23 cellular contexts compared by ENCODE assay signal in the genomic region with DNA sequence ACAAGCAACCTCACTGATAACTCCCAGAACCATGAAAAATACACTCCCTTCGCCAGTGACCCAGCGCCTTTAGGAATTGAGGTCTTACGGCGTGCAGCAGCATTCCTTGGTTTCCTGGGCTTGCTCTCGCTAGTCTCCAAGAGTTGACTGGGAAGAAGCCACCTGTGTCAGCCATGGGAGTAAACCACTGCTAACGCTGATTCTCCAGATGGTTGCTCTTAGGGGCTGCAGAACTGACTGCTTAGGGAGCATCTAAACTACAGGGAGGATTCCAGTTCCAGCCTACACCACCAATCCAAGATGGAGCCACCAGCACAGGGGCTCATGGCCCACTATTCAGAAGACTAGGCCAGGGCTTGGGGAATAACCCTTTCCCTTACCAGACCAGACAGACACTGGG. TPM values are rescaled to one million over a fixed set of nuclear protein-coding genes. Genes with fewer than 3 reads are reported as not detected.
A peak's percentile ranks its signal among the peaks of the same experiment; 100 is the strongest.
DNase-seq lines count a peak whose midpoint lies in the region; ATAC-seq and TF ChIP-seq lines count a peak whose summit lies in the region.
"Had no signal": no experiment of that assay in that cellular context is flagged by ENCODE, and none has a peak within 500 bp of the region (broad histone marks: within the 10 kb centered on the region; RNA-seq: fewer than 3 reads in every experiment).

No MANE protein-coding gene starts in this region.

- H3K9ac ChIP-seq in iPS-20b (ENCODE audit: low read depth, low read length) (peak overlapping the region; percentile 92; the same call in 1 of the 2 replicates), stomach smooth muscle (ENCODE audit: low read length in 2 of 2) (no peak overlapping the region), mesenchymal stem cell (ENCODE audit: low read length) (no peak overlapping the region)

- H3K27ac ChIP-seq in HEK293 (ENCODE audit: extremely low read depth, low read depth, low read length) = no peak overlapping the region
- H3K27ac ChIP-seq in coronary artery = peak overlapping the region; percentile 70 to 91
- H3K27ac ChIP-seq in iPS-20b (ENCODE audit: low read length) = no peak overlapping the region
- peak overlapping the region; percentile 97 for H3K27ac ChIP-seq in stomach smooth muscle (ENCODE audit: low read length)
- no peak overlapping the region for H3K27ac ChIP-seq in thyroid gland
- H3K27ac ChIP-seq in mesenchymal stem cell (ENCODE audit: low read length, poor library complexity, severe bottlenecking) = no peak overlapping the region
- H3K27ac ChIP-seq: ascending aorta, PC-9 had no signal

- no peak overlapping the region for H2AK5ac ChIP-seq in mesenchymal stem cell (ENCODE audit: low read length, severe bottlenecking)

- H3K4me2 ChIP-seq in mesenchymal stem cell (ENCODE audit: low read length, poor library complexity, severe bottlenecking) = no peak overlapping the region
- H3K4me2 ChIP-seq: PC-9 had no signal

- peaks cover under 1% of the 10 kb centered on the region for H3K79me1 ChIP-seq in mesenchymal stem cell (replicated peaks; ENCODE audit: low read length, poor library complexity, severe bottlenecking)

- no peak overlapping the region for H3K4ac ChIP-seq in mesenchymal stem cell (ENCODE audit: low read depth in 1 of 2, low read length in 2 of 2)

- no peaks in the 10 kb centered on the region for H3K9me3 ChIP-seq in HEK293 (ENCODE audit: control insufficient read depth, insufficient read depth, low read depth, low read length)
- H3K9me3 ChIP-seq in iPS-20b (ENCODE audit: insufficient read depth, low read depth, low read length) = no peaks in the 10 kb centered on the region
- no peaks in the 10 kb centered on the region for H3K9me3 ChIP-seq in stomach smooth muscle (ENCODE audit: control insufficient read depth in 2 of 2, low read length in 2 of 2)
- H3K9me3 ChIP-seq in thyroid gland = no peaks in the 10 kb centered on the region
- H3K9me3 ChIP-seq in mesenchymal stem cell (ENCODE audit: control insufficient read depth, low read length) = no peaks in the 10 kb centered on the region
- H3K9me3 ChIP-seq: ascending aorta had no signal

- H3K27me3 ChIP-seq in iPS-20b (ENCODE audit: insufficient read depth, low read length) (peaks cover 4% of the 10 kb centered on the region; the same call in 1 of the 2 replicates), stomach smooth muscle (ENCODE audit: control insufficient read depth in 1 of 2, insufficient read depth in 2 of 2, low read length in 2 of 2) (no peaks in the 10 kb centered on the region), thyroid gland (no peaks in the 10 kb centered on the region), mesenchymal stem cell (ENCODE audit: control insufficient read depth in 1 of 2, insufficient read depth in 1 of 2, low read length in 2 of 2) (peaks cover 0 to 38% of the 10 kb centered on the region in 2 experiments)
- H3K27me3 ChIP-seq: ascending aorta had no signal

- ATAC-seq in HG02642 (IDR thresholded peaks at IDR 0.05; ENCODE audit: poor library complexity, unreplicated experiment) = no peak

- H4K8ac ChIP-seq in mesenchymal stem cell (ENCODE audit: low read length) = no peak overlapping the region

- no peak overlapping the region for H3K18ac ChIP-seq in mesenchymal stem cell (ENCODE audit: low read depth in 1 of 2, low read length in 2 of 2)

- no peak for TF ChIP-seq POLR2A in thyroid gland (IDR thresholded peaks at IDR 0.05)

- DNase-seq in coronary artery (ENCODE audit: low spot score) (no peak), thyroid gland (no peak), mesenchymal stem cell (no peak)
- DNase-seq: activated CD4-positive, alpha-beta memory T cell treated with anti-CD3 and anti-CD28 coated beads, Interleukin-2, amount 10 ng/mL, durations not matched to agents 7 days and 5 days; activated naive CD8-positive, alpha-beta T cell treated with anti-CD3 and anti-CD28 coated beads for 36 hours; dorsolateral prefrontal cortex; KBM-7; NCI-H1436; NCI-H446 treated with DMSO at 0.1 percent for 48 hours; occipital lobe; PC-9; SHP77 treated with DMSO at 0.1 percent for 48 hours; T1000 had no signal

- H2BK15ac ChIP-seq in mesenchymal stem cell (ENCODE audit: low read depth, poor library complexity, severe bottlenecking) = no peak overlapping the region

- H2AFZ ChIP-seq in mesenchymal stem cell (ENCODE audit: low read depth, low read length) = no peak overlapping the region
- H2AFZ ChIP-seq: PC-9 had no signal

- H2BK12ac ChIP-seq in mesenchymal stem cell (ENCODE audit: low read length in 2 of 2) = no peak overlapping the region

- no peak overlapping the region for H2BK120ac ChIP-seq in mesenchymal stem cell (ENCODE audit: low read depth, low read length)

- no peak overlapping the region for H3K14ac ChIP-seq in mesenchymal stem cell (ENCODE audit: low read length in 2 of 2)

- H3K4me3 ChIP-seq in HEK293 (ENCODE audit: low read depth, low read length) = no peak overlapping the region
- no peak overlapping the region for H3K4me3 ChIP-seq in coronary artery
- H3K4me3 ChIP-seq in iPS-20b (ENCODE audit: low read length) = peak overlapping the region; percentile 92
- peak overlapping the region; percentile 78 to 79 for H3K4me3 ChIP-seq in stomach smooth muscle (ENCODE audit: low read length in 2 of 2)
- H3K4me3 ChIP-seq in thyroid gland (replicated peaks in 1 of 3) = no peak overlapping the region
- no peak overlapping the region for H3K4me3 ChIP-seq in mesenchymal stem cell (ENCODE audit: insufficient read depth in 1 of 2, low read depth in 1 of 2, low read length in 2 of 2)
- H3K4me3 ChIP-seq: ascending aorta, lung, PC-9, smooth muscle cell had no signal

- no peaks in the 10 kb centered on the region for H3K4me1 ChIP-seq in HEK293 (ENCODE audit: control insufficient read depth, insufficient read depth, low read length)
- H3K4me1 ChIP-seq in iPS-20b (ENCODE audit: insufficient read depth, low read length) = peaks cover 37% of the 10 kb centered on the region
- H3K4me1 ChIP-seq in stomach smooth muscle (ENCODE audit: control insufficient read depth, insufficient read depth, low read length) = peaks cover 64% of the 10 kb centered on the region
- H3K4me1 ChIP-seq in thyroid gland = peaks cover 6 to 17% of the 10 kb centered on the region in 2 donors
- peaks cover 21% of the 10 kb centered on the region for H3K4me1 ChIP-seq in mesenchymal stem cell (ENCODE audit: control insufficient read depth, insufficient read depth, low read depth, low read length)

- no peak overlapping the region for H3K23ac ChIP-seq in mesenchymal stem cell (ENCODE audit: low read length in 2 of 2)

- no peaks in the 10 kb centered on the region for H3K36me3 ChIP-seq in HEK293 (ENCODE audit: control insufficient read depth in 2 of 2, insufficient read depth in 1 of 2, low read length in 2 of 2)
- peaks cover 6% of the 10 kb centered on the region; the same call in 1 of the 2 replicates for H3K36me3 ChIP-seq in iPS-20b (ENCODE audit: insufficient read depth, low read depth, low read length)
- no peaks in the 10 kb centered on the region for H3K36me3 ChIP-seq in stomach smooth muscle (ENCODE audit: control insufficient read depth in 2 of 2, insufficient read depth in 2 of 2, low read length in 2 of 2)
- H3K36me3 ChIP-seq in thyroid gland = no peaks in the 10 kb centered on the region
- no peaks in the 10 kb centered on the region for H3K36me3 ChIP-seq in mesenchymal stem cell (ENCODE audit: control insufficient read depth in 1 of 2, insufficient read depth in 2 of 2, low read depth in 1 of 2, low read length in 2 of 2)
- H3K36me3 ChIP-seq: ascending aorta had no signal

- CTCF ChIA-PET in HEK293 (lab: Yijun Ruan, JAX) = no interaction called here

- no peak overlapping the region for H2BK5ac ChIP-seq in mesenchymal stem cell (ENCODE audit: low read depth, low read length, poor library complexity, severe bottlenecking)

- TF ChIP-seq CTCF in HEK293 (tag by site-specific recombination; IDR thresholded peaks at IDR 0.05) (no peak), coronary artery (IDR thresholded peaks at IDR 0.05) (no peak), thyroid gland (IDR thresholded peaks at IDR 0.05) (no peak)

- no peak overlapping the region for H4K91ac ChIP-seq in mesenchymal stem cell (ENCODE audit: low read length)

- POLR2A ChIA-PET in HEK293 (lab: Yijun Ruan, JAX) = no interaction called here

- 97 to 99% methylated on average over 6 of the region's 6 CpGs for WGBS in thyroid gland, 2 donors
- 86% methylated on average over 6 of the region's 6 CpGs for WGBS in mesenchymal stem cell

- intact Hi-C loops in thyroid gland (cut with DNase I) = no loop called here

TF ChIP-seq in HEK293, 187 proteins besides CTCF, POLR2A, EP300 and RAD21:
- TF ChIP-seq ZNF157 (tag by site-specific recombination; IDR thresholded peaks at IDR 0.05) (no peak), ZBTB48 (tag by site-specific recombination; IDR thresholded peaks at IDR 0.05) (peak; percentile 70; the same call in 1 of the 2 replicates)

RNA-seq across cellular contexts. Expression of gene RBPMS2, which starts 2.4 kb away (rescaled TPM):
- 1 to 10 TPM; 2.6 to 3.5 (median 3.1) TPM for total RNA-seq in thyroid gland
- 23.8 TPM for polyA plus RNA-seq in mesenchymal stem cell (2013, experiment 1 of 2)
- 24.0 TPM for polyA plus RNA-seq in mesenchymal stem cell (2013, experiment 2 of 2)
- total RNA-seq: activated CD4-positive, alpha-beta memory T cell treated with anti-CD3 and anti-CD28 coated beads, Interleukin-2, amount 10 ng/mL, durations not matched to agents 7 days and 5 days; activated naive CD8-positive, alpha-beta T cell treated with anti-CD3 and anti-CD28 coated beads for 36 hours; ascending aorta; myocyte; occipital lobe; temporal lobe had no signal
- polyA plus RNA-seq: keratinocyte had no signal

RNA-seq across cellular contexts. Expression of gene PIF1, which starts 52.5 kb away (rescaled TPM):
- 1 to 10 TPM in 1 of 4 donors, under 1 TPM in 2, not detected in 1; 0.33 to 1.1 (median 0.54) TPM for total RNA-seq in thyroid gland
- 0.94 TPM for polyA plus RNA-seq in mesenchymal stem cell (2013, experiment 1 of 2)
- 1.0 TPM for polyA plus RNA-seq in mesenchymal stem cell (2013, experiment 2 of 2)
- total RNA-seq: ascending aorta had no signal

Comparison
In these comparisons a context has a peak if more than half of its experiments do, and no peak if none do; other contexts are left out.
1. H3K27ac ChIP-seq: peak in coronary artery (2 of 2) and stomach smooth muscle (single experiment); none in HEK293 (single experiment), iPS-20b (single experiment), thyroid gland (0 of 3) and mesenchymal stem cell (single experiment).
2. H3K4me3 ChIP-seq: peak in iPS-20b (single experiment) and stomach smooth muscle (2 of 2); none in HEK293 (single experiment), coronary artery (single experiment), thyroid gland (0 of 3) and mesenchymal stem cell (0 of 2).